Comparison of ENCODE assay signal across 1 cellular context in the genomic region with DNA sequence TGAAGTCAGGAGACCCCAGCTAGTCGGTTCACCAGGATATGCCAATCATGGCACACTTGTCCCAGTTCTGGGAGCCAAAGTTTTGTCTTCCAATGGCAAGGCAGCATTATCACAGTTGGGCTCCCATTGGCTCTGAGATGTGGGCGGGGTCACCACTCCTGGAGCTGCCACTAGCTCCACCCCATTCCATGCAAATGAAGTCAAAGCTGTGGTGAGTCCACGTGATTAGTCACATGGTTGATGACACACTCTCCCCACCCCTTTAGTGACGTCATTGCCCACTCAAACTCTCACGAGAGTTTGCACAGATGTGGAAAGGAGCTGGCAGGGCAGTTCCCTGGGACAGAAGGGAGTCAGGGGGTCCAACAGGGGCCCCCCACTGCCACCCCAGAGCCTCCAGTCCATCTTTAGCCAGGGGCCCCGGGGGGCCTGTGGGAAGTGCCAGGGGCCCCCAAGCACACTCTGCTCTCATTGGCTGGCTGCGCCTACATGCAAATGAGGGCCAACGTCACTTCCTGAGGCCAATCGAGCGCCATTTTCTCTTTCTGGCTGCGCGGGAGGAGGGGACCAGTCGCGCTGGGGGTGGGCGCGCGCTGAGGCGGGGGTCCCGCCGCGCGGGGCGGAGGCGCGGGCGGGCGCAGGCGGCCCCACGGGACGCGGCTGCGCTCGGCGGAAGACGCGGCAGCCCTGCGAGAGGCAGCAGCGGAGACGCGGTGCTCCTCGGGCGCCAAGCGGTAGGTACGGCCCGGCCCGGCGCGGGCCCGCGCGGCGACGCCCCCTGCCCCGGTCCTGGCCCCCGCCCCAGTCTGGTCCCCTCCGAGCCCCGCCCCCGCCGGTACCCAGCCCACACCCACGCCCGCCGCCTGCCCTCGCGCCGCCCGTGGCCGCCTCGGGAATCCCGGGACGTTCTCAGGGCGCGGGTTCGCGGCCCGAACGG.
TF ChIP-seq lines count a peak whose summit lies in the region.

A gene with protein sequence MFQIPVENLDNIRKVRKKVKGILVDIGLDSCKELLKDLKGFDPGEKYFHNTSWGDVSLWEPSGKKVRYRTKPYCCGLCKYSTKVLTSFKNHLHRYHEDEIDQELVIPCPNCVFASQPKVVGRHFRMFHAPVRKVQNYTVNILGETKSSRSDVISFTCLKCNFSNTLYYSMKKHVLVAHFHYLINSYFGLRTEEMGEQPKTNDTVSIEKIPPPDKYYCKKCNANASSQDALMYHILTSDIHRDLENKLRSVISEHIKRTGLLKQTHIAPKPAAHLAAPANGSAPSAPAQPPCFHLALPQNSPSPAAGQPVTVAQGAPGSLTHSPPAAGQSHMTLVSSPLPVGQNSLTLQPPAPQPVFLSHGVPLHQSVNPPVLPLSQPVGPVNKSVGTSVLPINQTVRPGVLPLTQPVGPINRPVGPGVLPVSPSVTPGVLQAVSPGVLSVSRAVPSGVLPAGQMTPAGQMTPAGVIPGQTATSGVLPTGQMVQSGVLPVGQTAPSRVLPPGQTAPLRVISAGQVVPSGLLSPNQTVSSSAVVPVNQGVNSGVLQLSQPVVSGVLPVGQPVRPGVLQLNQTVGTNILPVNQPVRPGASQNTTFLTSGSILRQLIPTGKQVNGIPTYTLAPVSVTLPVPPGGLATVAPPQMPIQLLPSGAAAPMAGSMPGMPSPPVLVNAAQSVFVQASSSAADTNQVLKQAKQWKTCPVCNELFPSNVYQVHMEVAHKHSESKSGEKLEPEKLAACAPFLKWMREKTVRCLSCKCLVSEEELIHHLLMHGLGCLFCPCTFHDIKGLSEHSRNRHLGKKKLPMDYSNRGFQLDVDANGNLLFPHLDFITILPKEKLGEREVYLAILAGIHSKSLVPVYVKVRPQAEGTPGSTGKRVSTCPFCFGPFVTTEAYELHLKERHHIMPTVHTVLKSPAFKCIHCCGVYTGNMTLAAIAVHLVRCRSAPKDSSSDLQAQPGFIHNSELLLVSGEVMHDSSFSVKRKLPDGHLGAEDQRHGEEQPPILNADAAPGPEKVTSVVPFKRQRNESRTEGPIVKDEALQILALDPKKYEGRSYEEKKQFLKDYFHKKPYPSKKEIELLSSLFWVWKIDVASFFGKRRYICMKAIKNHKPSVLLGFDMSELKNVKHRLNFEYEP (plus strand): TSS at position 524 of the 937 bp plus-strand sequence. CDS start 8,281 bp downstream, outside the sequence.

TF ChIP-seq in GM12878, 131 proteins besides CTCF, POLR2A, EP300 and RAD21 (continued from another document):
- TF ChIP-seq, protein P1, sequence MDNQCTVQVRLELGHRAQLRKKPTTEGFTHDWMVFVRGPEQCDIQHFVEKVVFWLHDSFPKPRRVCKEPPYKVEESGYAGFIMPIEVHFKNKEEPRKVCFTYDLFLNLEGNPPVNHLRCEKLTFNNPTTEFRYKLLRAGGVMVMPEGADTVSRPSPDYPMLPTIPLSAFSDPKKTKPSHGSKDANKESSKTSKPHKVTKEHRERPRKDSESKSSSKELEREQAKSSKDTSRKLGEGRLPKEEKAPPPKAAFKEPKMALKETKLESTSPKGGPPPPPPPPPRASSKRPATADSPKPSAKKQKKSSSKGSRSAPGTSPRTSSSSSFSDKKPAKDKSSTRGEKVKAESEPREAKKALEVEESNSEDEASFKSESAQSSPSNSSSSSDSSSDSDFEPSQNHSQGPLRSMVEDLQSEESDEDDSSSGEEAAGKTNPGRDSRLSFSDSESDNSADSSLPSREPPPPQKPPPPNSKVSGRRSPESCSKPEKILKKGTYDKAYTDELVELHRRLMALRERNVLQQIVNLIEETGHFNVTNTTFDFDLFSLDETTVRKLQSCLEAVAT (IDR thresholded peaks at IDR 0.05) = no peak
- TF ChIP-seq DPF2 (IDR thresholded peaks at IDR 0.05) = peak; percentile 64; the same call in 1 of the 2 replicates
- TF ChIP-seq RFX5 (IDR thresholded peaks at IDR 0.05; ENCODE audit: low read depth, low read length) = peak; percentile 52; the same call in 1 of the 2 replicates
- peak; percentile 97 for TF ChIP-seq POU2F2 (IDR thresholded peaks at IDR 0.05; ENCODE audit: borderline replicate concordance, low read depth, low read length)
- TF ChIP-seq, protein P2, sequence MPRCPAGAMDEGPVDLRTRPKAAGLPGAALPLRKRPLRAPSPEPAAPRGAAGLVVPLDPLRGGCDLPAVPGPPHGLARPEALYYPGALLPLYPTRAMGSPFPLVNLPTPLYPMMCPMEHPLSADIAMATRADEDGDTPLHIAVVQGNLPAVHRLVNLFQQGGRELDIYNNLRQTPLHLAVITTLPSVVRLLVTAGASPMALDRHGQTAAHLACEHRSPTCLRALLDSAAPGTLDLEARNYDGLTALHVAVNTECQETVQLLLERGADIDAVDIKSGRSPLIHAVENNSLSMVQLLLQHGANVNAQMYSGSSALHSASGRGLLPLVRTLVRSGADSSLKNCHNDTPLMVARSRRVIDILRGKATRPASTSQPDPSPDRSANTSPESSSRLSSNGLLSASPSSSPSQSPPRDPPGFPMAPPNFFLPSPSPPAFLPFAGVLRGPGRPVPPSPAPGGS (IDR thresholded peaks at IDR 0.05; ENCODE audit: borderline replicate concordance, insufficient read depth, low read depth, low read length, poor library complexity, severe bottlenecking) = no peak
- no peak for TF ChIP-seq NR2C1 (IDR thresholded peaks at IDR 0.05)
- TF ChIP-seq PAX5 (IDR thresholded peaks at IDR 0.05; ENCODE audit: borderline replicate concordance, low read depth, low read length) = no peak
- TF ChIP-seq, protein P3, sequence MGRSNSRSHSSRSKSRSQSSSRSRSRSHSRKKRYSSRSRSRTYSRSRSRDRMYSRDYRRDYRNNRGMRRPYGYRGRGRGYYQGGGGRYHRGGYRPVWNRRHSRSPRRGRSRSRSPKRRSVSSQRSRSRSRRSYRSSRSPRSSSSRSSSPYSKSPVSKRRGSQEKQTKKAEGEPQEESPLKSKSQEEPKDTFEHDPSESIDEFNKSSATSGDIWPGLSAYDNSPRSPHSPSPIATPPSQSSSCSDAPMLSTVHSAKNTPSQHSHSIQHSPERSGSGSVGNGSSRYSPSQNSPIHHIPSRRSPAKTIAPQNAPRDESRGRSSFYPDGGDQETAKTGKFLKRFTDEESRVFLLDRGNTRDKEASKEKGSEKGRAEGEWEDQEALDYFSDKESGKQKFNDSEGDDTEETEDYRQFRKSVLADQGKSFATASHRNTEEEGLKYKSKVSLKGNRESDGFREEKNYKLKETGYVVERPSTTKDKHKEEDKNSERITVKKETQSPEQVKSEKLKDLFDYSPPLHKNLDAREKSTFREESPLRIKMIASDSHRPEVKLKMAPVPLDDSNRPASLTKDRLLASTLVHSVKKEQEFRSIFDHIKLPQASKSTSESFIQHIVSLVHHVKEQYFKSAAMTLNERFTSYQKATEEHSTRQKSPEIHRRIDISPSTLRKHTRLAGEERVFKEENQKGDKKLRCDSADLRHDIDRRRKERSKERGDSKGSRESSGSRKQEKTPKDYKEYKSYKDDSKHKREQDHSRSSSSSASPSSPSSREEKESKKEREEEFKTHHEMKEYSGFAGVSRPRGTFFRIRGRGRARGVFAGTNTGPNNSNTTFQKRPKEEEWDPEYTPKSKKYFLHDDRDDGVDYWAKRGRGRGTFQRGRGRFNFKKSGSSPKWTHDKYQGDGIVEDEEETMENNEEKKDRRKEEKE (IDR thresholded peaks at IDR 0.05) = no peak
- TF ChIP-seq, protein P4, sequence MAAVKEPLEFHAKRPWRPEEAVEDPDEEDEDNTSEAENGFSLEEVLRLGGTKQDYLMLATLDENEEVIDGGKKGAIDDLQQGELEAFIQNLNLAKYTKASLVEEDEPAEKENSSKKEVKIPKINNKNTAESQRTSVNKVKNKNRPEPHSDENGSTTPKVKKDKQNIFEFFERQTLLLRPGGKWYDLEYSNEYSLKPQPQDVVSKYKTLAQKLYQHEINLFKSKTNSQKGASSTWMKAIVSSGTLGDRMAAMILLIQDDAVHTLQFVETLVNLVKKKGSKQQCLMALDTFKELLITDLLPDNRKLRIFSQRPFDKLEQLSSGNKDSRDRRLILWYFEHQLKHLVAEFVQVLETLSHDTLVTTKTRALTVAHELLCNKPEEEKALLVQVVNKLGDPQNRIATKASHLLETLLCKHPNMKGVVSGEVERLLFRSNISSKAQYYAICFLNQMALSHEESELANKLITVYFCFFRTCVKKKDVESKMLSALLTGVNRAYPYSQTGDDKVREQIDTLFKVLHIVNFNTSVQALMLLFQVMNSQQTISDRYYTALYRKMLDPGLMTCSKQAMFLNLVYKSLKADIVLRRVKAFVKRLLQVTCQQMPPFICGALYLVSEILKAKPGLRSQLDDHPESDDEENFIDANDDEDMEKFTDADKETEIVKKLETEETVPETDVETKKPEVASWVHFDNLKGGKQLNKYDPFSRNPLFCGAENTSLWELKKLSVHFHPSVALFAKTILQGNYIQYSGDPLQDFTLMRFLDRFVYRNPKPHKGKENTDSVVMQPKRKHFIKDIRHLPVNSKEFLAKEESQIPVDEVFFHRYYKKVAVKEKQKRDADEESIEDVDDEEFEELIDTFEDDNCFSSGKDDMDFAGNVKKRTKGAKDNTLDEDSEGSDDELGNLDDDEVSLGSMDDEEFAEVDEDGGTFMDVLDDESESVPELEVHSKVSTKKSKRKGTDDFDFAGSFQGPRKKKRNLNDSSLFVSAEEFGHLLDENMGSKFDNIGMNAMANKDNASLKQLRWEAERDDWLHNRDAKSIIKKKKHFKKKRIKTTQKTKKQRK (IDR thresholded peaks at IDR 0.05; ENCODE audit: low read depth, low read length) = no peak
- no peak for TF ChIP-seq CEBPB (IDR thresholded peaks at IDR 0.05; ENCODE audit: borderline replicate concordance in 1 of 2, low read depth in 2 of 2, low read length in 2 of 2)
- no peak for TF ChIP-seq TCF12 (IDR thresholded peaks at IDR 0.05; ENCODE audit: low read depth, low read length)
- peak; percentile 70; the same call in 1 of the 2 replicates for TF ChIP-seq HDGF (IDR thresholded peaks at IDR 0.05)
- no peak for TF ChIP-seq CBX3 (IDR thresholded peaks at IDR 0.05; ENCODE audit: borderline replicate concordance, low read depth)
- peak; percentile 36 for TF ChIP-seq FOS (IDR thresholded peaks at IDR 0.05; ENCODE audit: borderline replicate concordance, extremely low read depth, insufficient read length)
TF ChIP-seq in GM12878: peak in this region for 45.
